ENCODE assay signal across 1 cellular context in genomic region chr20:38109657-38110524, GRCh38.
TF ChIP-seq lines count a peak whose summit lies in the region.

No MANE protein-coding gene starts in this region.

TF ChIP-seq in HepG2, 621 proteins besides CTCF, POLR2A, EP300 and RAD21 (continued from another document and continues in another):
- no peak for TF ChIP-seq ZHX2 (IDR thresholded peaks at IDR 0.05; ENCODE audit: low read depth)
- TF ChIP-seq ZHX2 (CRISPR knock-in tag; IDR thresholded peaks at IDR 0.05; ENCODE audit: borderline replicate concordance) = no peak
- TF ChIP-seq E2F1 (CRISPR knock-in tag; IDR thresholded peaks at IDR 0.05) = no peak
- no peak for TF ChIP-seq WIZ (CRISPR knock-in tag; IDR thresholded peaks at IDR 0.05)
- no peak for TF ChIP-seq SP4 (CRISPR knock-in tag; IDR thresholded peaks at IDR 0.05)
- TF ChIP-seq ZNF614 (CRISPR knock-in tag; IDR thresholded peaks at IDR 0.05; ENCODE audit: borderline replicate concordance) = peak; percentile 88; the same call in 1 of the 2 replicates
- peak; percentile 36; the same call in 1 of the 2 replicates for TF ChIP-seq HHEX (CRISPR knock-in tag; IDR thresholded peaks at IDR 0.05)
- no peak for TF ChIP-seq ADNP (CRISPR knock-in tag; IDR thresholded peaks at IDR 0.05)
- no peak for TF ChIP-seq FUBP1 (CRISPR knock-in tag; IDR thresholded peaks at IDR 0.05; ENCODE audit: borderline replicate concordance)
- 0 out of 2 replicates have a peak, but pooled peaks have one; percentile 9 for TF ChIP-seq ZFP1 (CRISPR knock-in tag; IDR thresholded peaks at IDR 0.05)
- no peak for TF ChIP-seq ZNF180 (CRISPR knock-in tag; IDR thresholded peaks at IDR 0.05; ENCODE audit: borderline replicate concordance, low read depth)
- TF ChIP-seq NBN (conservative IDR thresholded peaks at IDR 0.05) = no peak
- peak; percentile 34; the same call in 1 of the 2 replicates for TF ChIP-seq ZFX (CRISPR knock-in tag; IDR thresholded peaks at IDR 0.05; ENCODE audit: low read depth)
- no peak for TF ChIP-seq KIAA2018 (CRISPR knock-in tag; IDR thresholded peaks at IDR 0.05; ENCODE audit: borderline replicate concordance)
- TF ChIP-seq ZNF124 (CRISPR knock-in tag; IDR thresholded peaks at IDR 0.05) = no peak
- TF ChIP-seq ZBTB33 (CRISPR knock-in tag; IDR thresholded peaks at IDR 0.05) = peak; percentile 47; the same call in 1 of the 2 replicates
- TF ChIP-seq POGK (CRISPR knock-in tag; conservative IDR thresholded peaks at IDR 0.05) = no peak
- peak; percentile 66 for TF ChIP-seq CREB1 (IDR thresholded peaks at IDR 0.05)
- TF ChIP-seq CREB1 (CRISPR knock-in tag; IDR thresholded peaks at IDR 0.05) = no peak
- TF ChIP-seq GATAD1 (CRISPR knock-in tag; IDR thresholded peaks at IDR 0.05) = no peak
- no peak for TF ChIP-seq SOX6 (IDR thresholded peaks at IDR 0.05)
- TF ChIP-seq SOX6 (CRISPR knock-in tag; IDR thresholded peaks at IDR 0.05) = peak; percentile 77; the same call in 1 of the 2 replicates
- TF ChIP-seq FOSL1 (CRISPR knock-in tag; IDR thresholded peaks at IDR 0.05; ENCODE audit: borderline replicate concordance) = peak; percentile 87; the same call in 1 of the 2 replicates
- TF ChIP-seq ZNF792 (CRISPR knock-in tag; IDR thresholded peaks at IDR 0.05) = peak; percentile 77; the same call in 1 of the 2 replicates
- TF ChIP-seq MAFF (IDR thresholded peaks at IDR 0.05; ENCODE audit: low read depth, low read length) = no peak
- TF ChIP-seq ZFP37 (CRISPR knock-in tag; IDR thresholded peaks at IDR 0.05; ENCODE audit: borderline replicate concordance) = no peak
- no peak for TF ChIP-seq ETV6 (CRISPR knock-in tag; conservative IDR thresholded peaks at IDR 0.05)
- no peak for TF ChIP-seq RNF2 (conservative IDR thresholded peaks at IDR 0.05; ENCODE audit: low read depth)
- no peak for TF ChIP-seq ZNF800 (CRISPR knock-in tag; IDR thresholded peaks at IDR 0.05)
- no peak for TF ChIP-seq SMYD3 (CRISPR knock-in tag; IDR thresholded peaks at IDR 0.05)
- TF ChIP-seq CSRNP1 (CRISPR knock-in tag; IDR thresholded peaks at IDR 0.05) = no peak
